ENCODE assay signal across 20 cellular contexts in genomic region chr16:53837421-53837820, GRCh38.
"Had no signal": no experiment of that assay in that cellular context is flagged by ENCODE, and none has a peak within 500 bp of the region (broad histone marks: within the 10 kb centered on the region; RNA-seq: fewer than 3 reads in every experiment).

No MANE protein-coding gene starts in this region.

- H3K4me3 ChIP-seq: ascending aorta, breast epithelium, esophagus squamous epithelium, tibial artery had no signal

- H3K27me3 Mint-ChIP-seq: dendritic cell treated with granulocyte-macrophage colony-stimulating factor and Interleukin-4, amounts not matched to agents 40 ng/mL and 50 ng/mL, for 4 days; stimulated activated naive B cell treated with anti-CD40 and anti-IgM and Interleukin-4, amounts not matched to agents 10 μg/mL and 1 μg/mL and 100 μg/mL, for 72 hours had no signal

- H3K27ac ChIP-seq: ascending aorta, esophagus squamous epithelium, neutrophil, tibial artery had no signal

- H3K36me3 Mint-ChIP-seq: natural killer cell had no signal

- H3K9me3 ChIP-seq: ascending aorta, breast epithelium, esophagus squamous epithelium, neutrophil, tibial artery had no signal

- H3K36me3 ChIP-seq: ascending aorta, breast epithelium, esophagus squamous epithelium, neutrophil, tibial artery had no signal

- H3K27ac Mint-ChIP-seq: dendritic cell treated with granulocyte-macrophage colony-stimulating factor and Interleukin-4, amounts not matched to agents 40 ng/mL and 50 ng/mL, for 4 days; T-helper 1 cell treated with Interleukin-12 subunit alpha and Interleukin-12 subunit beta and Interleukin-4 antibody, amounts not matched to agents 30 μg/mL and 1 μg/mL, for 36 hours had no signal

- H3K4me3 Mint-ChIP-seq: dendritic cell treated with granulocyte-macrophage colony-stimulating factor and Interleukin-4, amounts not matched to agents 40 ng/mL and 50 ng/mL, for 4 days; natural killer cell; stimulated activated naive B cell treated with anti-CD40 and anti-IgM and Interleukin-4, amounts not matched to agents 10 μg/mL and 1 μg/mL and 100 μg/mL, for 72 hours; T-helper 1 cell treated with Interleukin-12 subunit alpha and Interleukin-12 subunit beta and Interleukin-4 antibody, amounts not matched to agents 30 μg/mL and 1 μg/mL, for 36 hours had no signal

- ATAC-seq: natural killer cell; stimulated activated naive B cell treated with anti-CD40 and anti-IgM and Interleukin-4, amounts not matched to agents 10 μg/mL and 1 μg/mL and 100 μg/mL, for 72 hours had no signal

- DNase-seq: activated CD4-positive, CD25-positive, alpha-beta regulatory T cell treated with anti-CD3 and anti-CD28 coated beads, Interleukin-2, amount 50 U/mL, for 72 hours; activated CD8-positive, alpha-beta memory T cell treated with anti-CD3 and anti-CD28 coated beads for 24 hours; activated CD8-positive, alpha-beta memory T cell treated with anti-CD3 and anti-CD28 coated beads, Interleukin-2, amount 50 U/mL, for 48 hours; activated effector memory CD4-positive, alpha-beta T cell treated with anti-CD3 and anti-CD28 coated beads, Interleukin-2, amount 50 U/mL, for 16 hours; activated naive CD4-positive, alpha-beta T cell treated with anti-CD3 and anti-CD28 coated beads, Interleukin-2, amount 50 U/mL, for 16 hours; activated T-cell treated with anti-CD3 and anti-CD28 coated beads, Interleukin-2, amount 50 U/mL, for 48 hours; cerebellar nuclear complex; effector CD8-positive, alpha-beta T cell; esophagus squamous epithelium; head of caudate nucleus; mesenchymal stem cell; natural killer cell; posterior cingulate gyrus; stimulated activated naive B cell treated with anti-CD40 and anti-IgM and Interleukin-4, amounts not matched to agents 10 μg/mL and 1 μg/mL and 100 μg/mL, for 72 hours; tibial artery had no signal

- H3K9me3 Mint-ChIP-seq: natural killer cell; T-helper 1 cell treated with Interleukin-12 subunit alpha and Interleukin-12 subunit beta and Interleukin-4 antibody, amounts not matched to agents 30 μg/mL and 1 μg/mL, for 36 hours had no signal

- H3K27me3 ChIP-seq: ascending aorta, breast epithelium, esophagus squamous epithelium, neutrophil, tibial artery had no signal

- H3K4me1 ChIP-seq: ascending aorta had no signal
